In genomic region chr9:133102190-133103021, GRCh38 we compare ENCODE assay signal across 17 cellular contexts. TPM values are rescaled to one million over a fixed set of nuclear protein-coding genes. Genes with fewer than 3 reads are reported as not detected.
DNase-seq lines count a peak whose midpoint lies in the region; ATAC-seq and TF ChIP-seq lines count a peak whose summit lies in the region.
"Had no signal": no experiment of that assay in that cellular context is flagged by ENCODE, and none has a peak within 500 bp of the region (broad histone marks: within the 10 kb centered on the region; RNA-seq: fewer than 3 reads in every experiment).

No MANE protein-coding gene starts in this region.

- intact Hi-C loops in left lung (cut with DNase I) (loop anchor here in 1 of 2 donors (5.0 kb wide), 1 partner anchor 45 kb away; no protein-coding TSS in a partner anchor), sciatic nerve (cut with DNase I) (loop anchor here (1.0 kb wide), 2 partner anchors 42 to 45 kb away; no protein-coding TSS in a partner anchor), thyroid gland (cut with DNase I) (loop anchor here (1.0 kb wide), 1 partner anchor 45 kb away; no protein-coding TSS in a partner anchor)

- ATAC-seq in left lung (no peak), sciatic nerve (peak; percentile 2), omental fat pad (ENCODE audit: low FRiP score) (no peak)

- TF ChIP-seq CTCF in left lung (IDR thresholded peaks at IDR 0.05) (no peak), omental fat pad (IDR thresholded peaks at IDR 0.05) (no peak), thyroid gland (IDR thresholded peaks at IDR 0.05) (no peak)

- DNase-seq in H7 (peak; percentile 32), left lung (peak; percentile 26 to 76), sciatic nerve (ENCODE audit: low spot score) (no peak), omental fat pad (ENCODE audit: low spot score) (no peak), inferior parietal cortex (ENCODE audit: extremely low spot score) (no peak), thyroid gland (no peak)
- DNase-seq: islet precursor cell, mammary epithelial cell, NCI-H187, NCI-H2227 treated with DMSO at 0.1 percent for 48 hours had no signal

- H3K4me3 ChIP-seq in H7 (ENCODE audit: insufficient read depth, low read depth, low read length) (no peak overlapping the region), left lung (no peak overlapping the region), thyroid gland (replicated peaks in 1 of 3) (no peak overlapping the region)
- H3K4me3 ChIP-seq: SJCRH30, transverse colon had no signal

- H3K9me3 ChIP-seq in left lung: no peaks in the 10 kb centered on the region
- H3K9me3 ChIP-seq in thyroid gland: no peaks in the 10 kb centered on the region
- H3K9me3 ChIP-seq: SJCRH30, transverse colon had no signal

- no peaks in the 10 kb centered on the region for H3K27me3 ChIP-seq in H7 (ENCODE audit: control insufficient read depth, insufficient read depth, low read length)
- no peaks in the 10 kb centered on the region for H3K27me3 ChIP-seq in left lung
- no peaks in the 10 kb centered on the region for H3K27me3 ChIP-seq in thyroid gland
- H3K27me3 ChIP-seq: SJCRH30, transverse colon had no signal

- TF ChIP-seq POLR2A in thyroid gland (IDR thresholded peaks at IDR 0.05): no peak

- peaks cover 21% of the 10 kb centered on the region for H3K36me3 ChIP-seq in H7 (replicated peaks; ENCODE audit: control insufficient read depth, insufficient read depth, low read length)
- peaks cover 0 to 98% of the 10 kb centered on the region in 2 donors for H3K36me3 ChIP-seq in left lung
- peaks cover 62 to 68% of the 10 kb centered on the region in 2 donors for H3K36me3 ChIP-seq in thyroid gland

- H3K4me1 ChIP-seq in left lung (peaks cover 0 to 8% of the 10 kb centered on the region in 2 donors), thyroid gland (no peaks in the 10 kb centered on the region)
- H3K4me1 ChIP-seq: parathyroid adenoma, SJCRH30 had no signal

- 91 to 100% methylated on average over 5 to 16 of the region's 21 CpGs for WGBS in thyroid gland, 2 donors

- peak overlapping the region; percentile 73 for H3K27ac ChIP-seq in angular gyrus (ENCODE audit: low read depth, low read length)
- no peak overlapping the region for H3K27ac ChIP-seq in left lung
- H3K27ac ChIP-seq in thyroid gland: no peak overlapping the region
- H3K27ac ChIP-seq: epithelial cell of prostate, KMS-11, parathyroid adenoma, SJCRH30, VCaP had no signal

RNA-seq across cellular contexts. Expression of gene RALGDS, which starts 18.6 kb away (rescaled TPM):
- 24.4 and 24.6 TPM in 2 replicates for total RNA-seq in H7 (2014; rRNA removed; shearing (Covaris generic))
- total RNA-seq in left lung (10 to 100 TPM; 56.4 to 58.9 TPM), sciatic nerve (59.7 TPM), omental fat pad (100 to 1,000 TPM in 1 of 4 donors, 10 to 100 TPM in 3; 33.9 to 177 (median 68.9) TPM), thyroid gland (10 to 100 TPM; 32.2 to 55.3 (median 43.5) TPM)

RNA-seq across cellular contexts. Expression of gene CEL, which starts 40.6 kb away (rescaled TPM):
- total RNA-seq in H7 (2014; rRNA removed; shearing (Covaris generic)): 0.87 and 1.7 TPM in 2 replicates
- total RNA-seq in left lung (1 to 10 TPM in 1 of 2 donors, under 1 TPM in 1; 0.47 to 1.1 TPM), sciatic nerve (2.7 TPM), omental fat pad (under 1 TPM; 0.28 to 0.56 (median 0.34) TPM), thyroid gland (under 1 TPM in 3 of 4 donors, not detected in 1; 0.27 to 0.46 (median 0.33) TPM)

Comparison
In these comparisons a context has a peak if more than half of its experiments do, and no peak if none do; other contexts are left out.
1. DNase-seq: peak in H7 (single experiment) and left lung (2 of 2); none in sciatic nerve (single experiment), omental fat pad (single experiment), inferior parietal cortex (single experiment) and thyroid gland (0 of 2).